ENCODE assay signal across 24 cellular contexts in the genomic region with DNA sequence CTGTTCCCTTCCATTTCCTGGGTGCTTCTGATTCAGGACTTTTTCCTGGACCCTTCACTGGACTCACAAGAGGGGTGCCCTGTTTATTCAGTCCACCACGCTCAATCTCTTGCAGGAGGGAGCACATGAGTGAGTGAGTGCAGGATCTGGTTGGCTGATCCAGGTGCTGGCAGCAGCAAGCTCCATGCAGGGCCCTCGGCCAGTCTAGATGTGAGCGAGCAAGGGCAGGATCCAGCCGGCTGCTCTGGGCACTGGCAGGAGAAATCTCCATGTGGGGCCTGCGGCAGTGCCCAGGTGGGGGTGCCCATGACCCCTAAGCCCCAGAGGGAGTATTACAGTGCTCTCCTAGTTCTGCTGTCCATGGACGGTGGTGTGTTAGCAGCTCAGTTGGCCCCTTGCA. TPM values are rescaled to one million over a fixed set of nuclear protein-coding genes. Genes with fewer than 3 reads are reported as not detected.
"Had no signal": no experiment of that assay in that cellular context is flagged by ENCODE, and none has a peak within 500 bp of the region (broad histone marks: within the 10 kb centered on the region; RNA-seq: fewer than 3 reads in every experiment).

No MANE protein-coding gene starts in this region.

- H3K9ac ChIP-seq: KMS-11 had no signal

- H3K27me3 ChIP-seq: SJSA1 had no signal

- H3K36me3 ChIP-seq: SJSA1 had no signal

- H3K4me1 ChIP-seq: SJSA1 had no signal

- DNase-seq: Kasumi-1, MM.1S, NCI-H1092 treated with DMSO at 0.1 percent for 48 hours, NCI-H1436, NCI-H187, NCI-H2029, NCI-H2081 treated with DMSO at 0.1 percent for 48 hours, NCI-H2171, NCI-H226, NCI-H446, NCI-H510A, NCI-H524 treated with DMSO at 0.1 percent for 48 hours, NCI-H69, NCI-H774, Right ventricle myocardium superior, RPMI8226, SIG-M5 had no signal

- H3K4me1 Mint-ChIP-seq: IgD-negative memory B cell had no signal

- H3K27ac ChIP-seq: KMS-11, SJSA1, SK-N-MC had no signal

- ATAC-seq: HepG2, K562 had no signal

- H3K4me3 Mint-ChIP-seq: IgD-negative memory B cell had no signal

- H3K4me2 ChIP-seq: KMS-11 had no signal

- H3K4me3 ChIP-seq: K562, SJSA1, SK-N-MC had no signal

- H3K9me3 ChIP-seq: SJSA1 had no signal

RNA-seq across cellular contexts. Expression of gene FOLR3, which starts 11.5 kb away (rescaled TPM):
- total RNA-seq: HepG2, K562, SJSA1 had no signal
- polyA plus RNA-seq: HepG2, IgD-negative memory B cell, K562 had no signal

RNA-seq across cellular contexts. Expression of gene TOMT, which starts 18.3 kb away (rescaled TPM):
- total RNA-seq: HepG2, K562, M059J, Right ventricle myocardium superior, SJSA1 had no signal
- polyA plus RNA-seq: HepG2, IgD-negative memory B cell, K562 had no signal
